8 cellular contexts compared by ENCODE assay signal in the genomic region with DNA sequence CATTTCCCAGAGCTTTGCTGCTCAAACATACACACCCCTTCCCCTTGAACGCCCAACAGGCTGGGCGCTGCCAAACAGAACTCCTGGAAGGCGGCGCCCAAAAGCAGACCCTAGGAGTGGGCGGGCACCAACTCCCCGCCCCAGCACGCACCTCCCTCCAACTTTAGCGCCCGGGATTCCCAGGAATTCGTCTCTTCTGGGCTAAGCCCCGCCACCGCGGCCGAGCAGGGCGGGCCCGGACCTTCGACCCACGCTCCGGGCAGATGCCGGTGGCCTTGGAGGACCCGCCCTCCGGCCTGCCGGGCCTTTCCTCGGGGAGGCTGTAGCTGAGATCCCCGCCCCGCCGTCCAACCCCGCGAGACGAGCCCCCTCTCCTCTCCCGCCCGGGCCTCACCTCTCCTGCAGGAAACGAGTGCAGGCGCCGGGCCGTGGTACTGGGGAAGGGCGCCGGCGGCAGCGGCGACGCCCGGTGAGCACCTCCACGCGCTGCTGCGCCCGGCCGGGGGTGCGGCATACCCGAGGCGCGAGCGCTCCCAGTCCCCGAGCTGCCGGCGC. TPM values are rescaled to one million over a fixed set of nuclear protein-coding genes. Genes with fewer than 3 reads are reported as not detected.
DNase-seq lines count a peak whose midpoint lies in the region; ATAC-seq lines count a peak whose summit lies in the region.

No MANE protein-coding gene starts in this region.

- DNase-seq in CD1c-positive myeloid dendritic cell (ENCODE audit: extremely low spot score) = peak; percentile 80
- peak; percentile 72 for DNase-seq in NCI-H2171 treated with DMSO at 0.1 percent for 48 hours (lab: John Stamatoyannopoulos, UW)
- DNase-seq in activated CD4-positive, alpha-beta T cell treated with anti-CD3 and anti-CD28 coated beads, Interleukin-2, amount 50 U/mL, for 1 hour = peak; percentile 15
- DNase-seq in mucosa of gallbladder (ENCODE audit: low spot score) = peak; percentile 22

- peaks cover 2% of the 10 kb centered on the region for H3K4me1 ChIP-seq in urinary bladder (ENCODE audit: insufficient read depth)

- ATAC-seq in GM18861 (IDR thresholded peaks at IDR 0.05; ENCODE audit: unreplicated experiment) (peak; percentile 18), HG03064 (IDR thresholded peaks at IDR 0.05; ENCODE audit: low read depth, unreplicated experiment) (peak; percentile 26), esophagus mucosa (peak; percentile 41)

- peak overlapping the region; percentile 81 for H3K4me3 ChIP-seq in urinary bladder (ENCODE audit: low read depth, low read length)

- under 1% methylated on average over 56 of the region's 56 CpGs for WGBS in urinary bladder

- H3K27ac ChIP-seq in urinary bladder (ENCODE audit: low read depth) = peak overlapping the region; percentile 95

- no peaks in the 10 kb centered on the region for H3K36me3 ChIP-seq in urinary bladder (ENCODE audit: insufficient read depth)

RNA-seq across cellular contexts. Expression of a gene that starts 0.7 kb away (rescaled TPM):
- total RNA-seq in esophagus mucosa = 24.6 TPM
- total RNA-seq in mucosa of gallbladder = 18.1 TPM
- 12.9 TPM for total RNA-seq in urinary bladder
- polyA plus RNA-seq in urinary bladder = 6.9 TPM

Comparison
In these comparisons a context has a peak if more than half of its experiments do, and no peak if none do; other contexts are left out.
1. Peak in every context shown above with its lines: DNase-seq, ATAC-seq, H3K4me3 ChIP-seq and H3K27ac ChIP-seq.
2. DNase-seq: peak in every context shown above with its lines; median percentile 80 in CD1c-positive myeloid dendritic cell; 72 in NCI-H2171 treated with DMSO at 0.1 percent for 48 hours; 22 in mucosa of gallbladder; 15 in activated CD4-positive, alpha-beta T cell treated with anti-CD3 and anti-CD28 coated beads, Interleukin-2, amount 50 U/mL, for 1 hour.